27 cellular contexts compared by ENCODE assay signal in genomic region chr5:180143656-180144364, GRCh38.
DNase-seq lines count a peak whose midpoint lies in the region; ATAC-seq and TF ChIP-seq lines count a peak whose summit lies in the region.
"Had no signal": no experiment of that assay in that cellular context is flagged by ENCODE, and none has a peak within 500 bp of the region (broad histone marks: within the 10 kb centered on the region; RNA-seq: fewer than 3 reads in every experiment).

No MANE protein-coding gene starts in this region.

- intact Hi-C loops in activated CD4-positive, alpha-beta T cell treated with anti-CD3 and anti-CD28 coated beads, Interleukin-2, amount 10 ng/mL, durations not matched to agents 24 days and 14 days (cut with micrococcal nuclease), result no loop called here
- intact Hi-C loops in testis (cut with DNase I; ENCODE audit: low total_unique reads) (no loop called here), adrenal gland (cut with DNase I) (no loop called here)

- no peaks in the 10 kb centered on the region for H3K79me1 ChIP-seq in neuronal stem cell (ENCODE audit: low read depth, low read length)

- ATAC-seq in HG02870 (IDR thresholded peaks at IDR 0.05; ENCODE audit: unreplicated experiment), result no peak
- ATAC-seq: GM12878, HCT116 had no signal

- no peaks in the 10 kb centered on the region for H3K27me3 ChIP-seq in Karpas-422 (ENCODE audit: low read length)
- H3K27me3 ChIP-seq in neuronal stem cell (ENCODE audit: control insufficient read depth in 3 of 3, insufficient read depth in 3 of 3, low read depth in 1 of 3, low read length in 3 of 3), result peaks cover 0 to 9% (median 0%) of the 10 kb centered on the region in 3 experiments
- H3K27me3 ChIP-seq in testis, result no peaks in the 10 kb centered on the region
- H3K27me3 ChIP-seq in adrenal gland, result peaks cover 10% of the 10 kb centered on the region
- H3K27me3 ChIP-seq: BLaER1 treated with 17β-estradiol and CSF1 and Interleukin-3, amounts not matched to agents 10 nM and 100 nM had no signal

- H4K20me1 ChIP-seq in Karpas-422 (ENCODE audit: insufficient read depth, low read depth, low read length), result no peaks in the 10 kb centered on the region
- H4K20me1 ChIP-seq: BLaER1 treated with 17β-estradiol and CSF1 and Interleukin-3, amounts not matched to agents 10 nM and 100 nM had no signal

- H3K9me3 ChIP-seq in Karpas-422 (ENCODE audit: low read length), result no peaks in the 10 kb centered on the region
- peaks cover 6 to 8% of the 10 kb centered on the region in 2 donors for H3K9me3 ChIP-seq in neuronal stem cell (replicated peaks in 1 of 2; ENCODE audit: control insufficient read depth in 2 of 2, insufficient read depth in 1 of 2, low read depth in 1 of 2, low read length in 2 of 2)
- no peaks in the 10 kb centered on the region for H3K9me3 ChIP-seq in testis
- H3K9me3 ChIP-seq in adrenal gland (replicated peaks in 1 of 3), result peaks cover 0 to 4% (median 0%) of the 10 kb centered on the region in 3 donors

- no peak overlapping the region for H3K4me3 Mint-ChIP-seq in activated CD4-positive, alpha-beta T cell treated with anti-CD3 and anti-CD28 coated beads, Interleukin-2, amount 10 ng/mL, durations not matched to agents 24 days and 14 days
- no peak overlapping the region for H3K4me3 Mint-ChIP-seq in activated naive CD8-positive, alpha-beta T cell treated with anti-CD3 and anti-CD28 coated beads for 36 hours
- H3K4me3 Mint-ChIP-seq: CD4-positive, alpha-beta memory T cell had no signal

- no peak overlapping the region for H4K91ac ChIP-seq in neuronal stem cell (ENCODE audit: low read depth, low read length, poor library complexity)

- no peak overlapping the region for H3K27ac ChIP-seq in Karpas-422 (ENCODE audit: low read length)
- H3K27ac ChIP-seq in neuronal stem cell (replicated peaks; ENCODE audit: low read length), result no peak overlapping the region
- H3K27ac ChIP-seq in testis, result no peak overlapping the region
- no peak overlapping the region for H3K27ac ChIP-seq in adrenal gland
- H3K27ac ChIP-seq: 22Rv1; BLaER1 treated with 17β-estradiol and CSF1 and Interleukin-3, amounts not matched to agents 10 nM and 100 nM; RWPE1 had no signal

- H3K4me1 ChIP-seq in Karpas-422 (ENCODE audit: low read length) (no peaks in the 10 kb centered on the region), neuronal stem cell (ENCODE audit: control insufficient read depth in 2 of 2, insufficient read depth in 1 of 2, low read depth in 1 of 2, low read length in 2 of 2) (peaks cover 0 to 17% of the 10 kb centered on the region in 2 donors), testis (no peaks in the 10 kb centered on the region), adrenal gland (replicated peaks in 1 of 2) (no peaks in the 10 kb centered on the region)
- H3K4me1 ChIP-seq: Caco-2 had no signal

- no peaks in the 10 kb centered on the region for H3K36me3 Mint-ChIP-seq in activated CD4-positive, alpha-beta T cell treated with anti-CD3 and anti-CD28 coated beads, Interleukin-2, amount 10 ng/mL, durations not matched to agents 24 days and 14 days (ENCODE audit: low read depth)
- no peaks in the 10 kb centered on the region for H3K36me3 Mint-ChIP-seq in activated naive CD8-positive, alpha-beta T cell treated with anti-CD3 and anti-CD28 coated beads for 36 hours
- H3K36me3 Mint-ChIP-seq: CD4-positive, alpha-beta memory T cell had no signal

- peak overlapping the region; percentile 90 for H2BK15ac ChIP-seq in neuronal stem cell (ENCODE audit: low read length)

- peak; percentile 44 for DNase-seq in activated CD4-positive, alpha-beta T cell treated with anti-CD3 and anti-CD28 coated beads, Interleukin-2, amount 10 ng/mL, durations not matched to agents 24 days and 14 days
- DNase-seq in activated CD4-positive, alpha-beta T cell treated with anti-CD3 and anti-CD28 coated beads for 4 hours, result no peak
- DNase-seq in Karpas-422, result peak; percentile 24
- DNase-seq in neuronal stem cell (ENCODE audit: low spot score), result no peak
- peak; percentile 3 for DNase-seq in testis
- no peak for DNase-seq in adrenal gland
- DNase-seq in activated naive CD8-positive, alpha-beta T cell treated with anti-CD3 and anti-CD28 coated beads for 36 hours, result no peak
- DNase-seq: ACHN; Caco-2; CD4-positive, alpha-beta memory T cell; DMS 273 treated with DMSO at 0.1 percent for 48 hours; DMS79 treated with DMSO at 0.1 percent for 48 hours; GOT3; KG1; NCI-H1105; NCI-H2029 treated with DMSO at 0.1 percent for 48 hours; NCI-H226; NCI-H510A treated with DMSO at 0.1 percent for 48 hours; NCI-H774; NK-92 treated with Interleukin-12 subunit alpha and Interleukin-12 subunit beta, amount 100 ng/mL, for 24 hours; SHP77 treated with DMSO at 0.1 percent for 48 hours had no signal

- H2BK120ac ChIP-seq in neuronal stem cell (ENCODE audit: low read depth, low read length), result no peak overlapping the region

- peak overlapping the region; percentile 86 for H3K4ac ChIP-seq in neuronal stem cell (ENCODE audit: low read length)

- peak overlapping the region; percentile 79 for H2BK12ac ChIP-seq in neuronal stem cell (ENCODE audit: low read length)

- H3K27ac Mint-ChIP-seq in activated CD4-positive, alpha-beta T cell treated with anti-CD3 and anti-CD28 coated beads, Interleukin-2, amount 10 ng/mL, durations not matched to agents 24 days and 14 days, result no peak overlapping the region
- no peak overlapping the region for H3K27ac Mint-ChIP-seq in activated naive CD8-positive, alpha-beta T cell treated with anti-CD3 and anti-CD28 coated beads for 36 hours
- H3K27ac Mint-ChIP-seq: CD4-positive, alpha-beta memory T cell had no signal

- peak overlapping the region; percentile 83 for H2BK5ac ChIP-seq in neuronal stem cell (ENCODE audit: low read length)

- peak overlapping the region; percentile 26 for H2AK5ac ChIP-seq in neuronal stem cell (ENCODE audit: low read depth, low read length)

- peaks cover 5% of the 10 kb centered on the region for H3K9me3 Mint-ChIP-seq in activated CD4-positive, alpha-beta T cell treated with anti-CD3 and anti-CD28 coated beads, Interleukin-2, amount 10 ng/mL, durations not matched to agents 24 days and 14 days
- peaks cover 13% of the 10 kb centered on the region for H3K9me3 Mint-ChIP-seq in activated naive CD8-positive, alpha-beta T cell treated with anti-CD3 and anti-CD28 coated beads for 36 hours

- H3K23ac ChIP-seq in neuronal stem cell (ENCODE audit: low read depth, low read length, poor library complexity), result peak overlapping the region; percentile 59

- H2AFZ ChIP-seq in Karpas-422 (ENCODE audit: low read length) (no peak overlapping the region), neuronal stem cell (ENCODE audit: low read length) (no peak overlapping the region)

- peak overlapping the region; percentile 57 for H4K8ac ChIP-seq in neuronal stem cell (ENCODE audit: low read depth, low read length)

- TF ChIP-seq CTCF in testis (IDR thresholded peaks at IDR 0.05), result no peak
- no peak for TF ChIP-seq CTCF in adrenal gland (IDR thresholded peaks at IDR 0.05)

- H3K9ac ChIP-seq in Karpas-422 (ENCODE audit: low read length) (no peak overlapping the region), neuronal stem cell (ENCODE audit: low read depth, low read length, poor library complexity) (no peak overlapping the region)
- H3K9ac ChIP-seq: BLaER1 treated with 17β-estradiol and CSF1 and Interleukin-3, amounts not matched to agents 10 nM and 100 nM had no signal

- H3K36me3 ChIP-seq in Karpas-422 (ENCODE audit: insufficient read depth, low read length), result no peaks in the 10 kb centered on the region
- H3K36me3 ChIP-seq in neuronal stem cell (replicated peaks in 1 of 2; ENCODE audit: control insufficient read depth in 2 of 2, insufficient read depth in 2 of 2, low read length in 2 of 2), result no peaks in the 10 kb centered on the region
- H3K36me3 ChIP-seq in testis (ENCODE audit: low read depth, missing control alignments), result no peaks in the 10 kb centered on the region
- no peaks in the 10 kb centered on the region for H3K36me3 ChIP-seq in adrenal gland (replicated peaks in 1 of 2)
- H3K36me3 ChIP-seq: BLaER1 treated with 17β-estradiol and CSF1 and Interleukin-3, amounts not matched to agents 10 nM and 100 nM had no signal

- no peaks in the 10 kb centered on the region for H3K9me2 ChIP-seq in Karpas-422 (replicated peaks; ENCODE audit: insufficient read depth, low read length)

- no peaks in the 10 kb centered on the region for H3K79me2 ChIP-seq in Karpas-422 (ENCODE audit: low read length)

- no peaks in the 10 kb centered on the region for H3K4me1 Mint-ChIP-seq in activated CD4-positive, alpha-beta T cell treated with anti-CD3 and anti-CD28 coated beads, Interleukin-2, amount 10 ng/mL, durations not matched to agents 24 days and 14 days
- H3K4me1 Mint-ChIP-seq in activated naive CD8-positive, alpha-beta T cell treated with anti-CD3 and anti-CD28 coated beads for 36 hours, result no peaks in the 10 kb centered on the region
- H3K4me1 Mint-ChIP-seq: CD4-positive, alpha-beta memory T cell had no signal

- no peak for TF ChIP-seq POLR2A in testis (IDR thresholded peaks at IDR 0.05)
- no peak for TF ChIP-seq POLR2A in adrenal gland (IDR thresholded peaks at IDR 0.05)

- no peak overlapping the region for H3K14ac ChIP-seq in neuronal stem cell (ENCODE audit: low read length)

- H3K18ac ChIP-seq in neuronal stem cell (ENCODE audit: low read length), result peak overlapping the region; percentile 71

- no peak overlapping the region for H3K4me3 ChIP-seq in Karpas-422 (ENCODE audit: low read length)
- no peak overlapping the region for H3K4me3 ChIP-seq in neuronal stem cell (ENCODE audit: low read length in 2 of 2)
- H3K4me3 ChIP-seq in testis, result no peak overlapping the region
- H3K4me3 ChIP-seq in adrenal gland, result no peak overlapping the region
- H3K4me3 ChIP-seq: BLaER1 treated with 17β-estradiol and CSF1 and Interleukin-3, amounts not matched to agents 10 nM and 100 nM; GM12878 had no signal

- H3K27me3 Mint-ChIP-seq in activated CD4-positive, alpha-beta T cell treated with anti-CD3 and anti-CD28 coated beads, Interleukin-2, amount 10 ng/mL, durations not matched to agents 24 days and 14 days, result peaks cover 11% of the 10 kb centered on the region
- peaks cover 21% of the 10 kb centered on the region for H3K27me3 Mint-ChIP-seq in activated naive CD8-positive, alpha-beta T cell treated with anti-CD3 and anti-CD28 coated beads for 36 hours

- H3K4me2 ChIP-seq in Karpas-422 (ENCODE audit: low read depth, low read length, poor library complexity, severe bottlenecking) (no peak overlapping the region), neuronal stem cell (ENCODE audit: insufficient read depth, low read length, poor library complexity, severe bottlenecking) (no peak overlapping the region)

- WGBS in neuronal stem cell (ENCODE audit: extremely low coverage in 2 of 2, insufficient read length in 2 of 2, insufficient replicate concordance in 1 of 2), 2 donors, result no CpG with 5 or more reads among the region's 16 CpGs
- WGBS in testis, 2 donors, result 91 to 95% methylated on average over 12 to 16 of the region's 16 CpGs
- WGBS in adrenal gland, 4 donors, result 78 to 90% (median 83%) methylated on average over 11 to 16 of the region's 16 CpGs

Comparison
In these comparisons a context has a peak if more than half of its experiments do, and no peak if none do; other contexts are left out.
1. DNase-seq: peak in activated CD4-positive, alpha-beta T cell treated with anti-CD3 and anti-CD28 coated beads, Interleukin-2, amount 10 ng/mL, durations not matched to agents 24 days and 14 days (single experiment), Karpas-422 (single experiment) and testis (single experiment); none in activated CD4-positive, alpha-beta T cell treated with anti-CD3 and anti-CD28 coated beads for 4 hours (0 of 2), neuronal stem cell (single experiment), adrenal gland (0 of 7) and activated naive CD8-positive, alpha-beta T cell treated with anti-CD3 and anti-CD28 coated beads for 36 hours (single experiment).